9 cellular contexts compared by ENCODE assay signal in genomic region chr13:74061939-74062595, GRCh38.
DNase-seq lines count a peak whose midpoint lies in the region; ATAC-seq, FAIRE-seq and TF ChIP-seq lines count a peak whose summit lies in the region.
"Had no signal": no experiment of that assay in that cellular context is flagged by ENCODE, and none has a peak within 500 bp of the region (broad histone marks: within the 10 kb centered on the region; RNA-seq: fewer than 3 reads in every experiment).

No MANE protein-coding gene starts in this region.

- DNase-seq in AG09309 (ENCODE audit: low read depth) (peak; percentile 47), mucosa of descending colon (peak in 1 of 3 donors; percentile 29), DMS153 treated with DMSO at 0.1 percent for 48 hours (lab: John Stamatoyannopoulos, UW; ENCODE audit: unreplicated experiment) (no peak), NCI-H774 (lab: John Stamatoyannopoulos, UW) (no peak), kidney (no peak)

- intact Hi-C loops in mucosa of descending colon (cut with DNase I, micrococcal nuclease) (no loop called here), kidney (cut with DNase I) (no loop called here)

- H3K27ac Mint-ChIP-seq in activated naive CD8-positive, alpha-beta T cell, result peak overlapping the region; percentile 95

- H3K36me3 ChIP-seq in mucosa of descending colon (ENCODE audit: low read depth), result no peaks in the 10 kb centered on the region
- H3K36me3 ChIP-seq in kidney (ENCODE audit: control insufficient read depth in 1 of 2, insufficient read depth in 2 of 2, low read length in 2 of 2), result no peaks in the 10 kb centered on the region

- H3K36me3 Mint-ChIP-seq in activated naive CD8-positive, alpha-beta T cell, result peaks cover 14% of the 10 kb centered on the region

- H3K4me3 Mint-ChIP-seq in activated naive CD8-positive, alpha-beta T cell, result peak overlapping the region; percentile 74

- ATAC-seq in GM18907 (IDR thresholded peaks at IDR 0.05; ENCODE audit: unreplicated experiment) (peak; percentile 89), HG03108 (IDR thresholded peaks at IDR 0.05; ENCODE audit: unreplicated experiment) (peak; percentile 87), mucosa of descending colon (peak; percentile 85)

- H3K4me3 ChIP-seq in AG09309 (ENCODE audit: control insufficient read depth, low read depth, low read length) (no peak overlapping the region), mucosa of descending colon (no peak overlapping the region), kidney (ENCODE audit: low read length in 2 of 2) (no peak overlapping the region)

- H3K27me3 Mint-ChIP-seq in activated naive CD8-positive, alpha-beta T cell, result no peaks in the 10 kb centered on the region

- TF ChIP-seq CTCF in AG09309 (IDR thresholded peaks at IDR 0.05; ENCODE audit: control insufficient read depth, insufficient read depth, low read depth, low read length, missing control alignments) (no peak), mucosa of descending colon (IDR thresholded peaks at IDR 0.05) (no peak), kidney (IDR thresholded peaks at IDR 0.05; ENCODE audit: borderline replicate concordance, extremely low read depth, insufficient read depth) (no peak)

- H3K4me1 ChIP-seq in mucosa of descending colon (ENCODE audit: low read depth), result no peaks in the 10 kb centered on the region
- peaks cover 6 to 17% of the 10 kb centered on the region in 2 donors for H3K4me1 ChIP-seq in kidney (ENCODE audit: control insufficient read depth in 1 of 2, insufficient read depth in 1 of 2, low read depth in 1 of 2, low read length in 2 of 2)

- no peak for FAIRE-seq in kidney (lab: Jason Lieb, UNC)
- FAIRE-seq: colon had no signal

- peaks cover 5% of the 10 kb centered on the region for H3K9me3 Mint-ChIP-seq in activated naive CD8-positive, alpha-beta T cell (ENCODE audit: low read depth)

- H3K4me1 Mint-ChIP-seq in activated naive CD8-positive, alpha-beta T cell (ENCODE audit: low read depth), result peaks cover 80% of the 10 kb centered on the region

- H3K9me3 ChIP-seq in mucosa of descending colon, result no peaks in the 10 kb centered on the region
- no peaks in the 10 kb centered on the region for H3K9me3 ChIP-seq in kidney (ENCODE audit: control insufficient read depth in 1 of 2, low read length in 2 of 2)

- no peak overlapping the region for H3K9ac ChIP-seq in kidney (ENCODE audit: low read length in 2 of 2)

- H3K27ac ChIP-seq in kidney (ENCODE audit: low read depth in 2 of 2, low read length in 2 of 2), result no peak overlapping the region
